ENCODE assay signal across 9 cellular contexts in the genomic region with DNA sequence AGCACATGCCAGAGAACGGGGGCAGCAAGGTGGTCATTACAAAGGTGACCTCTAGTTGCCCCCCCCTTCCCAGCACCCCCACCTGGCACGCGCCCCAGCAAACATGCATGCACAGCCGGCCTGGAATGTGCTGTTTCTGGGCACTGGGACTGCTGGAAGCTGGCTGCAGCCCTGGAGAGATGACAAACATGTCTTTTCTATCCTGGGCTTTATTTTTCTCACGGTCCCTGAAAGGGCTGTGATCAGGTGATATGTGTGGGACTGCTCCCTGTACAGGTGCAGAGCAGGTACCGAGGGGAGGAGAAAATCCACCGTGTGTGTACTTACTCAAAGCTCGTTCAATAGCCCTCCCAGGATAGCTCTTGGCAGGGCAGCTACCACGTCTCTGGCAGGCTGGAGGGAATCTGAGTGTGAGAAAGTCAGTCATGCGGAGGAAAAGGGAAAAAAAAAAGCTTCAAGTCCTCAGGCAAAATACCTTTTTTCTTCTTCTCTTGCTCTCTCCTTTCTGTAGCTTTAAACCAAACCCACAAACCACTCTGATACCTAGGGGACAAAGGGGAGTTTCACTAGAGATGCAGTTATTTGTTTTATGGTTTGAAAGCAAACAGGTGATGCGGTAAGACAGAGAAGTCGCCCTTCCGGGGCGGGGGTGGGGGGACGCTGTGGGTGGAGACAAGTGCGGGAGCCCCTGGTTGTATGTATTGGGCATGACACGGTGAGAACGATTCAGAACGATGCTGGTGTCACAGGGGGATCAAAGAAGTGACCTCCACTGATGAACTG. TPM values are rescaled to one million over a fixed set of nuclear protein-coding genes. Genes with fewer than 3 reads are reported as not detected.
DNase-seq lines count a peak whose midpoint lies in the region; ATAC-seq, FAIRE-seq and TF ChIP-seq lines count a peak whose summit lies in the region.
"Had no signal": no experiment of that assay in that cellular context is flagged by ENCODE, and none has a peak within 500 bp of the region (broad histone marks: within the 10 kb centered on the region; RNA-seq: fewer than 3 reads in every experiment).

No MANE protein-coding gene starts in this region.

- no peaks in the 10 kb centered on the region for H3K9me3 Mint-ChIP-seq in activated naive CD8-positive, alpha-beta T cell (ENCODE audit: low read depth)
- no peaks in the 10 kb centered on the region for H3K9me3 Mint-ChIP-seq in activated naive CD8-positive, alpha-beta T cell treated with anti-CD3 and anti-CD28 coated beads for 36 hours
- no peaks in the 10 kb centered on the region for H3K9me3 Mint-ChIP-seq in stimulated activated naive CD8-positive, alpha-beta T cell treated with anti-CD3 and anti-CD28 coated beads, Interleukin-15, amount 100 ng/mL, for 72 hours

- H3K4me1 Mint-ChIP-seq in activated naive CD8-positive, alpha-beta T cell (ENCODE audit: low read depth) = peaks cover 25% of the 10 kb centered on the region
- H3K4me1 Mint-ChIP-seq in activated naive CD8-positive, alpha-beta T cell treated with anti-CD3 and anti-CD28 coated beads for 36 hours = peaks cover 18% of the 10 kb centered on the region
- H3K4me1 Mint-ChIP-seq in stimulated activated naive CD8-positive, alpha-beta T cell treated with anti-CD3 and anti-CD28 coated beads, Interleukin-15, amount 100 ng/mL, for 72 hours = peaks cover 38% of the 10 kb centered on the region

- intact Hi-C loops in colonic mucosa (cut with DNase I) = loop anchor here (10.0 kb wide), 3 partner anchors 56 to 246 kb away; no protein-coding TSS in a partner anchor
- intact Hi-C loops in esophagus squamous epithelium (cut with DNase I) = loop anchor here (10.0 kb wide), 1 partner anchor 346 kb away; no protein-coding TSS in a partner anchor

- no peak for TF ChIP-seq CTCF in colonic mucosa (IDR thresholded peaks at IDR 0.05)
- TF ChIP-seq CTCF in esophagus squamous epithelium (IDR thresholded peaks at IDR 0.05) = no peak

- H3K9me3 ChIP-seq in colonic mucosa = no peaks in the 10 kb centered on the region
- no peaks in the 10 kb centered on the region for H3K9me3 ChIP-seq in small intestine (ENCODE audit: control insufficient read depth, low read depth)
- no peaks in the 10 kb centered on the region for H3K9me3 ChIP-seq in esophagus squamous epithelium

- no peak for FAIRE-seq in small intestine (lab: Jason Lieb, UNC)
- FAIRE-seq: G401.6 had no signal

- H3K4me1 ChIP-seq in colonic mucosa (peaks cover 6% of the 10 kb centered on the region), small intestine (ENCODE audit: control insufficient read depth in 2 of 2, insufficient read depth in 1 of 2, low read depth in 1 of 2, low read length in 1 of 2) (peaks cover 9 to 14% of the 10 kb centered on the region in 2 donors), esophagus squamous epithelium (peaks cover 13 to 68% (median 35%) of the 10 kb centered on the region in 3 donors)

- H3K27me3 Mint-ChIP-seq in activated naive CD8-positive, alpha-beta T cell = peaks cover 34% of the 10 kb centered on the region
- H3K27me3 Mint-ChIP-seq in activated naive CD8-positive, alpha-beta T cell treated with anti-CD3 and anti-CD28 coated beads for 36 hours = peaks cover 57% of the 10 kb centered on the region
- peaks cover 77% of the 10 kb centered on the region for H3K27me3 Mint-ChIP-seq in stimulated activated naive CD8-positive, alpha-beta T cell treated with anti-CD3 and anti-CD28 coated beads, Interleukin-15, amount 100 ng/mL, for 72 hours

- peak; percentile 41 for ATAC-seq in HG02763 (IDR thresholded peaks at IDR 0.05; ENCODE audit: unreplicated experiment)
- no peak for ATAC-seq in stimulated activated naive CD8-positive, alpha-beta T cell treated with anti-CD3 and anti-CD28 coated beads, Interleukin-15, amount 100 ng/mL, for 72 hours

- no peak for DNase-seq in activated naive CD8-positive, alpha-beta T cell treated with anti-CD3 and anti-CD28 coated beads for 36 hours
- DNase-seq in NCI-H2029 treated with DMSO at 0.1 percent for 48 hours (lab: John Stamatoyannopoulos, UW) (peak; percentile 88), colonic mucosa (peak; percentile 70), small intestine (peak; percentile 72), esophagus squamous epithelium (lab: John Stamatoyannopoulos, UW) (no peak)
- DNase-seq in stimulated activated naive CD8-positive, alpha-beta T cell treated with anti-CD3 and anti-CD28 coated beads, Interleukin-15, amount 100 ng/mL, for 72 hours = no peak

- peak overlapping the region; percentile 80 for H3K27ac ChIP-seq in colonic mucosa
- H3K27ac ChIP-seq in small intestine (ENCODE audit: low read depth in 1 of 2, low read length in 1 of 2) = peak overlapping the region in 1 of 2 donors; percentile 64
- peak overlapping the region in 2 of 4 donors; percentile 19 to 35 for H3K27ac ChIP-seq in esophagus squamous epithelium

- 12 to 38% (median 20%) methylated on average over 19 of the region's 19 CpGs for WGBS in small intestine, 3 donors
- 23 to 34% methylated on average over 6 to 15 of the region's 19 CpGs for WGBS in esophagus squamous epithelium, 2 donors

- peak overlapping the region; percentile 31 for H3K4me3 Mint-ChIP-seq in activated naive CD8-positive, alpha-beta T cell
- no peak overlapping the region for H3K4me3 Mint-ChIP-seq in activated naive CD8-positive, alpha-beta T cell treated with anti-CD3 and anti-CD28 coated beads for 36 hours
- no peak overlapping the region for H3K4me3 Mint-ChIP-seq in stimulated activated naive CD8-positive, alpha-beta T cell treated with anti-CD3 and anti-CD28 coated beads, Interleukin-15, amount 100 ng/mL, for 72 hours

- H3K36me3 Mint-ChIP-seq in activated naive CD8-positive, alpha-beta T cell = no peaks in the 10 kb centered on the region
- H3K36me3 Mint-ChIP-seq in activated naive CD8-positive, alpha-beta T cell treated with anti-CD3 and anti-CD28 coated beads for 36 hours = peaks cover 1% of the 10 kb centered on the region

- H3K9ac ChIP-seq in colonic mucosa (ENCODE audit: low read depth in 2 of 2, low read length in 2 of 2) = peak overlapping the region in 1 of 2 donors; percentile 77

- H3K36me3 ChIP-seq in colonic mucosa = no peaks in the 10 kb centered on the region
- H3K36me3 ChIP-seq in small intestine (ENCODE audit: control insufficient read depth in 2 of 2, insufficient read depth in 2 of 2, low read length in 2 of 2) = no peaks in the 10 kb centered on the region
- H3K36me3 ChIP-seq in esophagus squamous epithelium = no peaks in the 10 kb centered on the region

- TF ChIP-seq POLR2A in esophagus squamous epithelium (IDR thresholded peaks at IDR 0.05) = no peak

- H3K4me3 ChIP-seq in colonic mucosa = peak overlapping the region; percentile 28
- peak overlapping the region in 1 of 2 donors; percentile 27 for H3K4me3 ChIP-seq in small intestine (ENCODE audit: low read depth in 1 of 2, low read length in 2 of 2)
- no peak overlapping the region for H3K4me3 ChIP-seq in esophagus squamous epithelium

- H3K27ac Mint-ChIP-seq in activated naive CD8-positive, alpha-beta T cell = no peak overlapping the region
- no peak overlapping the region for H3K27ac Mint-ChIP-seq in activated naive CD8-positive, alpha-beta T cell treated with anti-CD3 and anti-CD28 coated beads for 36 hours
- H3K27ac Mint-ChIP-seq in stimulated activated naive CD8-positive, alpha-beta T cell treated with anti-CD3 and anti-CD28 coated beads, Interleukin-15, amount 100 ng/mL, for 72 hours = no peak overlapping the region

- no peaks in the 10 kb centered on the region for H3K27me3 ChIP-seq in colonic mucosa
- no peaks in the 10 kb centered on the region for H3K27me3 ChIP-seq in small intestine (ENCODE audit: control insufficient read depth in 2 of 2, insufficient read depth in 2 of 2, low read length in 2 of 2)
- H3K27me3 ChIP-seq in esophagus squamous epithelium = peaks cover 0 to 18% (median 0%) of the 10 kb centered on the region in 4 donors

RNA-seq across cellular contexts. Expression of a gene that starts 5.0 kb away (rescaled TPM):
- total RNA-seq in activated naive CD8-positive, alpha-beta T cell treated with anti-CD3 and anti-CD28 coated beads for 36 hours = under 1 TPM in 1 of 2 experiments, not detected in 1; 0.14 TPM
- total RNA-seq in colonic mucosa (100 to 1,000 TPM; 102 TPM), esophagus squamous epithelium (10 to 100 TPM; 38.6 to 92.1 (median 75.4) TPM)
- polyA plus RNA-seq in small intestine = 10 to 100 TPM; 12.3 to 38.1 (median 17.0) TPM

Comparison
In these comparisons a context has a peak if more than half of its experiments do, and no peak if none do; other contexts are left out.
1. DNase-seq: peak in NCI-H2029 treated with DMSO at 0.1 percent for 48 hours (single experiment), colonic mucosa (single experiment) and small intestine (single experiment); none in activated naive CD8-positive, alpha-beta T cell treated with anti-CD3 and anti-CD28 coated beads for 36 hours (single experiment), esophagus squamous epithelium (single experiment) and stimulated activated naive CD8-positive, alpha-beta T cell treated with anti-CD3 and anti-CD28 coated beads, Interleukin-15, amount 100 ng/mL, for 72 hours (0 of 2).
2. RNA of a gene that starts 5.0 kb away (total RNA-seq): 102 TPM in colonic mucosa and 38.6 to 92.1 TPM in esophagus squamous epithelium; 0.14 TPM in activated naive CD8-positive, alpha-beta T cell treated with anti-CD3 and anti-CD28 coated beads for 36 hours; every median in the first group is over 10 times any median in the second.